8 cellular contexts compared by ENCODE assay signal in the genomic region with DNA sequence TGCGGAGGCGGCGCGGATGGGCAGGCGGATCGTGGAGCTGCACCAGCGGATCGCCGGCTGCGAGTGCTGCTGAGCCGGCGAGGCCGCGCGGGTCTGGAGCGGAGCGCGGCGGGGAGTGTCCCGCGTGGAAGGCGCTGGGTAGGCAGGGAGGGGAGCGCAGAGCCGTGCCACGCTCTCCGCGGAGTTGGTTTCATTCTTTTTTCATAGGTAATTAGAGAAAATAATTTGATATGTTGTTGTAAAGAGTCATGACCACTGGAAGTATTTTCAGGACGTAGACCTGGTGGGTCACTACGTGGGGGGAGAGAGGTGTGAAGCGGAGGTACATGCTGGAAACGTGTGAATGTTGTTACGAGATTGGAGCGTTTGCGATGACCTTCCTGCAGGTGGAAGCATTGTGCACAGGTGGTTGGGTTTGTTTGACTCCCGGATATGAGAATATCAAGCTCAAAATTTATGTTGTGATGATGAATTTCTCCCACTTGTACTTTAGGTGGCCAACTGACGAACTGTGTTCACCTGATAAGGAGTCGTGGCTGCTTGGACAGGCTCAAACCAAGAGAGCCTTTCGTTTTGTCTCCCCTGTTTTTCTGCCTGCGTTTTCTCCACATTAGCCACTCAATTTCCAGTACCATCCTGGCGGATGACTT. TPM values are rescaled to one million over a fixed set of nuclear protein-coding genes. Genes with fewer than 3 reads are reported as not detected.
DNase-seq lines count a peak whose midpoint lies in the region; ATAC-seq and TF ChIP-seq lines count a peak whose summit lies in the region.

No MANE protein-coding gene starts in this region.

- peak overlapping the region; percentile 95 for H3K4me3 Mint-ChIP-seq in activated CD4-positive, alpha-beta T cell treated with anti-CD3 and anti-CD28 coated beads, Interleukin-2, amount 10 ng/mL, durations not matched to agents 24 days and 14 days

- H3K4me3 ChIP-seq in mucosa of stomach (ENCODE audit: low read length) (peak overlapping the region; percentile 57), testis (peak overlapping the region; percentile 77 to 87)

- H3K27ac Mint-ChIP-seq in activated CD4-positive, alpha-beta T cell treated with anti-CD3 and anti-CD28 coated beads, Interleukin-2, amount 10 ng/mL, durations not matched to agents 24 days and 14 days = peak overlapping the region; percentile 100

- peaks cover 26% of the 10 kb centered on the region for H3K4me1 ChIP-seq in mucosa of stomach (ENCODE audit: control insufficient read depth, insufficient read depth, low read length)
- H3K4me1 ChIP-seq in testis = peaks cover 25% of the 10 kb centered on the region

- WGBS in testis, 2 donors = 4 to 5% methylated on average over 32 to 40 of the region's 40 CpGs

- H3K9ac ChIP-seq in mucosa of stomach (ENCODE audit: low read length) = peak overlapping the region; percentile 57

- no peak for TF ChIP-seq CTCF in testis (IDR thresholded peaks at IDR 0.05)

- H3K9me3 Mint-ChIP-seq in activated CD4-positive, alpha-beta T cell treated with anti-CD3 and anti-CD28 coated beads, Interleukin-2, amount 10 ng/mL, durations not matched to agents 24 days and 14 days = no peaks in the 10 kb centered on the region

- peak; percentile 41 for ATAC-seq in HG02870 (IDR thresholded peaks at IDR 0.05; ENCODE audit: unreplicated experiment)

- no peaks in the 10 kb centered on the region for H3K27me3 Mint-ChIP-seq in activated CD4-positive, alpha-beta T cell treated with anti-CD3 and anti-CD28 coated beads, Interleukin-2, amount 10 ng/mL, durations not matched to agents 24 days and 14 days

- intact Hi-C loops in activated CD4-positive, alpha-beta T cell treated with anti-CD3 and anti-CD28 coated beads, Interleukin-2, amount 10 ng/mL, durations not matched to agents 24 days and 14 days (cut with micrococcal nuclease) = loop anchor here (1.0 to 2.0 kb wide), 9 partner anchors 15 to 394 kb away; a partner anchor contains a TSS
- intact Hi-C loops in testis (cut with DNase I; ENCODE audit: low total_unique reads) = no loop called here

- H3K4me1 Mint-ChIP-seq in activated CD4-positive, alpha-beta T cell treated with anti-CD3 and anti-CD28 coated beads, Interleukin-2, amount 10 ng/mL, durations not matched to agents 24 days and 14 days = peaks cover 48% of the 10 kb centered on the region

- H3K27me3 ChIP-seq in mucosa of stomach (ENCODE audit: control insufficient read depth, insufficient read depth, low read length) (no peaks in the 10 kb centered on the region), testis (no peaks in the 10 kb centered on the region)

- no peak for TF ChIP-seq POLR2A in testis (IDR thresholded peaks at IDR 0.05)

- peak overlapping the region; percentile 86 to 91 for H3K27ac ChIP-seq in testis

- H3K9me3 ChIP-seq in mucosa of stomach (ENCODE audit: control insufficient read depth, low read length) (no peaks in the 10 kb centered on the region), testis (no peaks in the 10 kb centered on the region)

- no peaks in the 10 kb centered on the region for H3K36me3 ChIP-seq in mucosa of stomach (ENCODE audit: control insufficient read depth, insufficient read depth, low read length)
- peaks cover 4% of the 10 kb centered on the region for H3K36me3 ChIP-seq in testis (ENCODE audit: low read depth, missing control alignments)

- peak; percentile 27 for DNase-seq in NCI-H510A treated with DMSO at 0.1 percent for 48 hours (lab: John Stamatoyannopoulos, UW)
- DNase-seq in NCI-H510A (lab: John Stamatoyannopoulos, UW) = no peak
- peak; percentile 28 for DNase-seq in NCI-H2081 treated with DMSO at 0.1 percent for 48 hours (lab: John Stamatoyannopoulos, UW)
- DNase-seq in activated CD4-positive, alpha-beta T cell treated with anti-CD3 and anti-CD28 coated beads, Interleukin-2, amount 10 ng/mL, durations not matched to agents 24 days and 14 days = peak; percentile 90
- DNase-seq in effector CD8-positive, alpha-beta T cell (lab: John Stamatoyannopoulos, UW) = peak; percentile 33
- peak; percentile 40 for DNase-seq in testis

- H3K36me3 Mint-ChIP-seq in activated CD4-positive, alpha-beta T cell treated with anti-CD3 and anti-CD28 coated beads, Interleukin-2, amount 10 ng/mL, durations not matched to agents 24 days and 14 days (ENCODE audit: low read depth) = peaks cover 51% of the 10 kb centered on the region

RNA-seq across cellular contexts. Expression of a gene that starts 19.1 kb away (rescaled TPM):
- 2.1 and 2.8 TPM in 2 replicates for total RNA-seq in activated CD4-positive, alpha-beta T cell treated with anti-CD3 and anti-CD28 coated beads, Interleukin-2, amount 10 ng/mL, durations not matched to agents 24 days and 14 days
- total RNA-seq in testis = 1 to 10 TPM in 1 of 2 donors, under 1 TPM in 1; 0.19 to 2.1 TPM
- 3.5 TPM for polyA plus RNA-seq in testis (ENCODE audit: insufficient read depth, low read depth, low replicate concordance)

RNA-seq across cellular contexts. Expression of a gene that starts 34.1 kb away (rescaled TPM):
- 122 TPM in 2 replicates for total RNA-seq in activated CD4-positive, alpha-beta T cell treated with anti-CD3 and anti-CD28 coated beads, Interleukin-2, amount 10 ng/mL, durations not matched to agents 24 days and 14 days
- 100 to 1,000 TPM; 289 to 308 TPM for total RNA-seq in testis
- 382 TPM for polyA plus RNA-seq in testis (ENCODE audit: insufficient read depth, low read depth, low replicate concordance)

RNA-seq across cellular contexts. Expression of a gene that starts 35.0 kb away (rescaled TPM):
- 51.4 TPM in 2 replicates for total RNA-seq in activated CD4-positive, alpha-beta T cell treated with anti-CD3 and anti-CD28 coated beads, Interleukin-2, amount 10 ng/mL, durations not matched to agents 24 days and 14 days
- 10 to 100 TPM; 40.8 to 60.5 TPM for total RNA-seq in testis
- 42.9 TPM for polyA plus RNA-seq in testis (ENCODE audit: insufficient read depth, low read depth, low replicate concordance)

RNA-seq across cellular contexts. Expression of a gene that starts 41.3 kb away (rescaled TPM):
- total RNA-seq in activated CD4-positive, alpha-beta T cell treated with anti-CD3 and anti-CD28 coated beads, Interleukin-2, amount 10 ng/mL, durations not matched to agents 24 days and 14 days = 20.1 and 21.4 TPM in 2 replicates
- 10 to 100 TPM; 21.3 to 27.3 TPM for total RNA-seq in testis
- 10.2 TPM for polyA plus RNA-seq in testis (ENCODE audit: insufficient read depth, low read depth, low replicate concordance)
